In the genomic region with DNA sequence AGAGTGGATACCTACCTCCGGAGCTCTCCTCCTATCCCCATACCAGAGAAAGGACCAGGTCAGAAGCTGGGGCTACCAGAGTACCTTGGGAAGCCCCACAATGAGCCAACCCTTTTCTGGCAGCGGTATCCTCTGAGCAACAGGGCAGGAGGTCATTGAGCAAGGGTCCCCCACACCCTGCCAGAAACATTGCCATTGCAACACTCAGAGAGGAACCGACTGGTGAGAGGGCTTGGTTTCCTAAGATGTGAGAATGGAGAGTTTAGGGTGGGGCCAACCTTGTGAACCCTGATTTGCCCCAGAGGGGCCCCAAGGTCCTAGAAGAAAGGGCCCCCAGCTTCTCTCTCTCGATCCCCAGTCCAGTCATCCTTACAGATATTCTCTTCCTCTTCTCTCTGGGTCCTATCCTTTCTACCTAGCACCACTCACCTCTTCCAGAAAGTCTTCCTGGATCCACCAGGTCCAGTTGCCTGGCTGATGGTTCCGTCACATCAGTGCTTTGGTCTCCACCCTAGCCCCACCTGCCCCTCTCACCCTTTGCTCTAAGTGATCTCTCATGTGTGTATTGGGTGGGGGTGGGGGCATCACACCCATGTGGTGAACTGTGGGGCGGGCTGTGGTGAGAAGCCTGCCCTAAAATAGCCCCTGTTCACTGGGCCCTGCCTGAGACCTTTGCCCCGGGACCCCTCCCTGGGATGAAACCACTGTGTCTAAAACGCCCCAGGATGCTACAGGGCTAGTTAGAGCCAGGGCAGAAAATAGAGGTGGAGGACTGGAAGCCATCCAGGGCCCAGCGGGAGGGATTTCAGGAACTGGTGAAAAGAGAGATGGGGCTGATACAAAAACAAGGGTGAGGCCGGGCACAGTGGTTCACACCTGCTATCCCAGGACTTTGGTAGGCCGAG, we compare ENCODE assay signal across 9 cellular contexts. TPM values are rescaled to one million over a fixed set of nuclear protein-coding genes. Genes with fewer than 3 reads are reported as not detected.
A peak's percentile ranks its signal among the peaks of the same experiment; 100 is the strongest.
DNase-seq lines count a peak whose midpoint lies in the region; ATAC-seq and TF ChIP-seq lines count a peak whose summit lies in the region.
"Had no signal": no experiment of that assay in that cellular context is flagged by ENCODE, and none has a peak within 500 bp of the region (broad histone marks: within the 10 kb centered on the region; RNA-seq: fewer than 3 reads in every experiment).

No MANE protein-coding gene starts in this region.

- no peak for ATAC-seq in activated naive CD8-positive, alpha-beta T cell treated with anti-CD3 and anti-CD28 coated beads, Interleukin-2, amount 50 U/mL, for 24 hours

- DNase-seq in GM13976 (ENCODE audit: low spot score) (peak; percentile 41), osteoblast (ENCODE audit: insufficient read length, low spot score, missing footprints) (peak; percentile 26), NCI-H524 treated with DMSO at 0.1 percent for 48 hours (lab: John Stamatoyannopoulos, UW) (no peak), ACHN (no peak), DMS79 treated with DMSO at 0.1 percent for 48 hours (lab: John Stamatoyannopoulos, UW) (no peak)
- DNase-seq in activated naive CD8-positive, alpha-beta T cell treated with anti-CD3 and anti-CD28 coated beads, Interleukin-2, amount 50 U/mL, for 24 hours, result no peak

- no peaks in the 10 kb centered on the region for H3K36me3 Mint-ChIP-seq in IgD-negative memory B cell
- H3K36me3 Mint-ChIP-seq in activated naive CD8-positive, alpha-beta T cell treated with anti-CD3 and anti-CD28 coated beads, Interleukin-2, amount 50 U/mL, for 24 hours (ENCODE audit: low read depth), result no peaks in the 10 kb centered on the region

- H3K27ac ChIP-seq in osteoblast (ENCODE audit: low read depth, low read length), result no peak overlapping the region
- H3K27ac ChIP-seq: cardiac muscle cell had no signal

- no peaks in the 10 kb centered on the region for H3K27me3 Mint-ChIP-seq in IgD-negative memory B cell
- H3K27me3 Mint-ChIP-seq in activated naive CD8-positive, alpha-beta T cell treated with anti-CD3 and anti-CD28 coated beads, Interleukin-2, amount 50 U/mL, for 24 hours, result peaks cover 5% of the 10 kb centered on the region

- H3K4me3 ChIP-seq in osteoblast (ENCODE audit: insufficient read depth, low read length), result no peak overlapping the region
- H3K4me3 ChIP-seq: cardiac muscle cell had no signal

- H3K4me1 Mint-ChIP-seq in IgD-negative memory B cell, result peaks cover 29 to 41% (median 39%) of the 10 kb centered on the region in 3 donors
- H3K4me1 Mint-ChIP-seq in activated naive CD8-positive, alpha-beta T cell treated with anti-CD3 and anti-CD28 coated beads, Interleukin-2, amount 50 U/mL, for 24 hours, result peaks cover 38% of the 10 kb centered on the region

- H3K4me1 ChIP-seq in osteoblast (ENCODE audit: insufficient read depth, low read length), result peaks cover 4% of the 10 kb centered on the region

- H3K36me3 ChIP-seq in osteoblast (ENCODE audit: insufficient read depth, low read length), result no peaks in the 10 kb centered on the region
- H3K36me3 ChIP-seq: cardiac muscle cell had no signal

- no peaks in the 10 kb centered on the region for H3K9me3 ChIP-seq in osteoblast (ENCODE audit: low read depth, low read length)

- H4K20me1 ChIP-seq in osteoblast (ENCODE audit: insufficient read depth, low read length), result no peaks in the 10 kb centered on the region

- H3K27me3 ChIP-seq in osteoblast (ENCODE audit: insufficient read depth, low read length), result no peaks in the 10 kb centered on the region

- H3K9me3 Mint-ChIP-seq in IgD-negative memory B cell, result no peaks in the 10 kb centered on the region
- H3K9me3 Mint-ChIP-seq in activated naive CD8-positive, alpha-beta T cell treated with anti-CD3 and anti-CD28 coated beads, Interleukin-2, amount 50 U/mL, for 24 hours, result no peaks in the 10 kb centered on the region

- H3K27ac Mint-ChIP-seq in IgD-negative memory B cell, result peak overlapping the region in 2 of 3 donors; percentile 70 to 94
- H3K27ac Mint-ChIP-seq in activated naive CD8-positive, alpha-beta T cell treated with anti-CD3 and anti-CD28 coated beads, Interleukin-2, amount 50 U/mL, for 24 hours, result peak overlapping the region; percentile 37

- TF ChIP-seq CTCF in GM13976 (IDR thresholded peaks at IDR 0.05; ENCODE audit: borderline replicate concordance, control extremely low read depth, extremely low read depth, insufficient read depth, missing control alignments) (no peak), osteoblast (IDR thresholded peaks at IDR 0.05; ENCODE audit: extremely low read depth, low read depth, low read length) (no peak)

- peak overlapping the region in 1 of 4 donors; percentile 94 for H3K4me3 Mint-ChIP-seq in IgD-negative memory B cell
- H3K4me3 Mint-ChIP-seq in activated naive CD8-positive, alpha-beta T cell treated with anti-CD3 and anti-CD28 coated beads, Interleukin-2, amount 50 U/mL, for 24 hours, result peak overlapping the region; percentile 58

- H3K79me2 ChIP-seq in osteoblast (ENCODE audit: insufficient read depth, low read length), result no peaks in the 10 kb centered on the region

- no peak overlapping the region for H2AFZ ChIP-seq in osteoblast (ENCODE audit: low read length)

- in situ Hi-C loops in GM13976 (cut with MboI; ENCODE audit: low sequenced_read_pairs, unreplicated experiment), result no loop called here
- in situ Hi-C loops in ACHN (cut with HindIII; ENCODE audit: low pct_ligation_motif_present, low pct_unique_long_range_greater_than_20kb, low sequenced_read_pairs), result no loop called here

- H3K4me2 ChIP-seq in osteoblast (ENCODE audit: insufficient read depth, low read length), result no peak overlapping the region

RNA-seq across cellular contexts. Expression of gene FGR, which starts 8.7 kb away (rescaled TPM):
- 72.0 TPM for polyA plus RNA-seq in IgD-negative memory B cell
- 0.29 and 0.36 TPM in 2 replicates for total RNA-seq in osteoblast
- total RNA-seq: cardiac muscle cell, fibroblast of villous mesenchyme had no signal

RNA-seq across cellular contexts. Expression of gene AHDC1, which starts 22.3 kb away (rescaled TPM):
- 1.1 TPM for polyA plus RNA-seq in IgD-negative memory B cell
- 11.2 and 13.3 TPM in 2 replicates for total RNA-seq in osteoblast

RNA-seq across cellular contexts. Expression of gene IFI6, which starts 45.7 kb away (rescaled TPM):
- 68.2 TPM for polyA plus RNA-seq in IgD-negative memory B cell
- 101 and 497 TPM in 2 replicates for total RNA-seq in osteoblast

Comparison
In these comparisons a context has a peak if more than half of its experiments do, and no peak if none do; other contexts are left out.
1. DNase-seq: peak in GM13976 (single experiment) and osteoblast (single experiment); none in activated naive CD8-positive, alpha-beta T cell treated with anti-CD3 and anti-CD28 coated beads, Interleukin-2, amount 50 U/mL, for 24 hours (single experiment), NCI-H524 treated with DMSO at 0.1 percent for 48 hours (single experiment), ACHN (single experiment) and DMS79 treated with DMSO at 0.1 percent for 48 hours (single experiment).